Comparison of ENCODE assay signal across 15 cellular contexts in genomic region chr3:185584681-185585080, GRCh38. TPM values are rescaled to one million over a fixed set of nuclear protein-coding genes. Genes with fewer than 3 reads are reported as not detected.
DNase-seq lines count a peak whose midpoint lies in the region; ATAC-seq, FAIRE-seq and TF ChIP-seq lines count a peak whose summit lies in the region.
"Had no signal": no experiment of that assay in that cellular context is flagged by ENCODE, and none has a peak within 500 bp of the region (broad histone marks: within the 10 kb centered on the region; RNA-seq: fewer than 3 reads in every experiment).

No MANE protein-coding gene starts in this region.

- H2BK120ac ChIP-seq in H1 (replicated peaks; ENCODE audit: low read depth, low read length): no peak overlapping the region

- H3K23ac ChIP-seq in H1 (ENCODE audit: insufficient read length): no peak overlapping the region

- H3K79me2 ChIP-seq in PC-9 (ENCODE audit: low read depth) (peaks cover 34% of the 10 kb centered on the region), H1 (ENCODE audit: control insufficient read depth in 1 of 2, insufficient read depth in 2 of 2, low read length in 2 of 2) (peaks cover 23 to 68% of the 10 kb centered on the region in 2 experiments)

- H3K4me3 ChIP-seq in PC-9 (no peak overlapping the region; the same call in 1 of the 2 replicates), H1 (ENCODE audit: extremely low read depth in 1 of 4, insufficient read depth in 2 of 4, low read depth in 3 of 4, low read length in 4 of 4) (peak overlapping the region in 2 of 4 experiments; percentile 81 to 87; a peak in 4 of 8 replicates), suprapubic skin (no peak overlapping the region)

- H3K36me3 Mint-ChIP-seq in T-helper 1 cell treated with Interleukin-12 subunit alpha and Interleukin-12 subunit beta and Interleukin-4 antibody, amounts not matched to agents 30 μg/mL and 1 μg/mL, for 36 hours (ENCODE audit: low read depth): peaks cover 7% of the 10 kb centered on the region
- H3K36me3 Mint-ChIP-seq in nephron progenitor cell (ENCODE audit: low read depth): no peaks in the 10 kb centered on the region

- no peaks in the 10 kb centered on the region for H3K27me3 Mint-ChIP-seq in T-helper 1 cell treated with Interleukin-12 subunit alpha and Interleukin-12 subunit beta and Interleukin-4 antibody, amounts not matched to agents 30 μg/mL and 1 μg/mL, for 36 hours (ENCODE audit: low read depth)
- peaks cover 45% of the 10 kb centered on the region for H3K27me3 Mint-ChIP-seq in nephron progenitor cell (ENCODE audit: low read depth, poor library complexity)

- TF ChIP-seq CTCF in PC-9 (conservative IDR thresholded peaks at IDR 0.05) (no peak), H1 (IDR thresholded peaks at IDR 0.05; ENCODE audit: control extremely low read depth in 1 of 3, insufficient read depth in 1 of 3, low read depth in 1 of 3, low read length in 3 of 3) (no peak), nephron progenitor cell (IDR thresholded peaks at IDR 0.05) (no peak), suprapubic skin (IDR thresholded peaks at IDR 0.05) (no peak)

- no peak overlapping the region for H3K18ac ChIP-seq in H1 (ENCODE audit: extremely low read depth, low read length)

- no peak overlapping the region for H4K8ac ChIP-seq in H1 (ENCODE audit: extremely low read depth, insufficient read depth, low read length)

- peaks cover 12% of the 10 kb centered on the region for H3K23me2 ChIP-seq in H1 (ENCODE audit: low read depth, low read length)

- CTCF ChIA-PET in PC-9 (lab: Charles Lee) (no interaction called here), H1 (lab: Charles Lee; ENCODE audit: partially characterized antibody) (interaction anchor here (1.6 kb wide), 1 partner anchor 124 kb away, joined by 3 read pairs; no protein-coding TSS in a partner anchor)

- ATAC-seq in HG03521 (IDR thresholded peaks at IDR 0.05; ENCODE audit: unreplicated experiment) (no peak), HG03469 (IDR thresholded peaks at IDR 0.05; ENCODE audit: unreplicated experiment) (no peak)
- ATAC-seq: foreskin keratinocyte, left cardiac atrium had no signal

- no peaks in the 10 kb centered on the region for H3K9me2 ChIP-seq in PC-9 (ENCODE audit: insufficient read depth)

- no peak overlapping the region for H4K91ac ChIP-seq in H1 (replicated peaks; ENCODE audit: insufficient read length, low read length)

- no peaks in the 10 kb centered on the region for H3K27me3 ChIP-seq in PC-9 (ENCODE audit: insufficient read depth, low read depth)
- H3K27me3 ChIP-seq in H1 (replicated peaks in 1 of 4; ENCODE audit: control insufficient read depth in 3 of 4, extremely low read depth in 1 of 4, insufficient read depth in 3 of 4, low read length in 3 of 4): no peaks in the 10 kb centered on the region
- H3K27me3 ChIP-seq in suprapubic skin: no peaks in the 10 kb centered on the region
- H3K27me3 ChIP-seq: foreskin keratinocyte, testis had no signal

- TF ChIP-seq POLR2A in H1 (IDR thresholded peaks at IDR 0.05; ENCODE audit: control extremely low read depth in 1 of 2, low read depth in 2 of 2, low read length in 2 of 2): no peak
- no peak for TF ChIP-seq POLR2A in suprapubic skin (IDR thresholded peaks at IDR 0.05)

- no peak overlapping the region for H2BK12ac ChIP-seq in H1 (ENCODE audit: low read depth, low read length)

- H3K14ac ChIP-seq in H1 (ENCODE audit: insufficient read length): no peak overlapping the region

- no peak for FAIRE-seq in H1 (lab: Jason Lieb, UNC)
- FAIRE-seq: RCC 7860 had no signal

- H3K4me1 ChIP-seq in PC-9 (replicated peaks; ENCODE audit: insufficient read depth) (peaks cover 18% of the 10 kb centered on the region), H1 (replicated peaks in 1 of 4; ENCODE audit: control insufficient read depth in 3 of 4, insufficient read depth in 4 of 4, low read length in 3 of 4) (peaks cover 0 to 22% (median 9%) of the 10 kb centered on the region in 4 experiments; a peak in 6 of 7 replicates), suprapubic skin (peaks cover 29% of the 10 kb centered on the region)

- H3K9me3 ChIP-seq in PC-9 (ENCODE audit: insufficient read depth, low read depth): no peaks in the 10 kb centered on the region
- no peaks in the 10 kb centered on the region for H3K9me3 ChIP-seq in H1 (ENCODE audit: insufficient read depth in 2 of 2, low read depth in 1 of 2, low read length in 1 of 2)
- no peaks in the 10 kb centered on the region for H3K9me3 ChIP-seq in suprapubic skin
- H3K9me3 ChIP-seq: testis had no signal

- H3K4ac ChIP-seq in H1 (replicated peaks; ENCODE audit: insufficient read length, low read depth, low read length): no peak overlapping the region

- no peaks in the 10 kb centered on the region for H3K9me3 Mint-ChIP-seq in T-helper 1 cell treated with Interleukin-12 subunit alpha and Interleukin-12 subunit beta and Interleukin-4 antibody, amounts not matched to agents 30 μg/mL and 1 μg/mL, for 36 hours
- no peaks in the 10 kb centered on the region for H3K9me3 Mint-ChIP-seq in nephron progenitor cell

- H2AFZ ChIP-seq in PC-9 (no peak overlapping the region), H1 (ENCODE audit: low read length) (no peak overlapping the region)

- H3K4me1 Mint-ChIP-seq in T-helper 1 cell treated with Interleukin-12 subunit alpha and Interleukin-12 subunit beta and Interleukin-4 antibody, amounts not matched to agents 30 μg/mL and 1 μg/mL, for 36 hours (ENCODE audit: low read depth): peaks cover 21% of the 10 kb centered on the region
- peaks cover 28% of the 10 kb centered on the region for H3K4me1 Mint-ChIP-seq in nephron progenitor cell

- POLR2A ChIA-PET in PC-9 (lab: Charles Lee; ENCODE audit: unreplicated experiment): no interaction called here
- POLR2A ChIA-PET in H1 (lab: Charles Lee; ENCODE audit: partially characterized antibody): interaction anchor here (1.0 to 1.1 kb wide), 2 partner anchors 12 to 353 kb away, joined by 3 read pairs; partner anchors contain the start of gene TRA2B

- 0 out of 2 replicates have a peak overlapping the region, but pooled peaks have one; percentile 52 for H2BK5ac ChIP-seq in H1 (ENCODE audit: low read depth, low read length)

- H3K36me3 ChIP-seq in PC-9 (ENCODE audit: low read depth): no peaks in the 10 kb centered on the region
- H3K36me3 ChIP-seq in H1 (ENCODE audit: control insufficient read depth in 2 of 4, insufficient read depth in 4 of 4, low read length in 3 of 4): peaks cover 0 to 5% (median 0%) of the 10 kb centered on the region in 4 experiments; a peak in 1 of 8 replicates
- H3K36me3 ChIP-seq in suprapubic skin: no peaks in the 10 kb centered on the region

- no peak overlapping the region for H2BK15ac ChIP-seq in H1 (ENCODE audit: low read length)

- no peak overlapping the region for H3K56ac ChIP-seq in H1 (replicated peaks; ENCODE audit: insufficient read length, low read depth, low read length)

- H4K20me1 ChIP-seq in PC-9 (ENCODE audit: insufficient read depth) (peaks cover 18% of the 10 kb centered on the region), H1 (replicated peaks in 1 of 2; ENCODE audit: control insufficient read depth in 1 of 2, insufficient read depth in 2 of 2, low read length in 2 of 2) (peaks cover 11% of the 10 kb centered on the region in 2 experiments)

- no peak for TF ChIP-seq RAD21 in H1 (IDR thresholded peaks at IDR 0.05 in 1 of 2, conservative IDR thresholded peaks at IDR 0.05 in 1 of 2; ENCODE audit: low read depth in 2 of 2, low read length in 2 of 2)

- H3K27ac ChIP-seq in PC-9: no peak overlapping the region
- H3K27ac ChIP-seq in H1 (ENCODE audit: low read depth, low read length): peak overlapping the region; percentile 37; the same call in 1 of the 2 replicates
- H3K27ac ChIP-seq in suprapubic skin: no peak overlapping the region

- no peak overlapping the region for H2BK20ac ChIP-seq in H1 (ENCODE audit: low read length)

- 86% methylated on average over 4 of the region's 4 CpGs; no CpG with 5 or more reads in 1 of the 2 experiments for WGBS in H1 (ENCODE audit: extremely low coverage in 1 of 2, insufficient coverage in 1 of 2, insufficient read length in 1 of 2, insufficient replicate concordance in 2 of 2, low coverage in 1 of 2, low lambda C conversion rate in 2 of 2, missing lambda C conversion rate in 1 of 2), 2 experiments
- WGBS in suprapubic skin: 64% methylated on average over 4 of the region's 4 CpGs

- peak overlapping the region; percentile 62 for H3K27ac Mint-ChIP-seq in T-helper 1 cell treated with Interleukin-12 subunit alpha and Interleukin-12 subunit beta and Interleukin-4 antibody, amounts not matched to agents 30 μg/mL and 1 μg/mL, for 36 hours
- no peak overlapping the region for H3K27ac Mint-ChIP-seq in nephron progenitor cell

- BruUV-seq in PC-9 (replicated peaks; lab: Mats Ljungman, UMichigan): no TSS peak

- H3K4me2 ChIP-seq in PC-9: peak overlapping the region; percentile 94
- peak overlapping the region; percentile 88 to 90; a peak in 3 of 4 replicates for H3K4me2 ChIP-seq in H1 (ENCODE audit: insufficient read depth in 1 of 2, low read depth in 2 of 2, low read length in 2 of 2)

- H4K5ac ChIP-seq in H1 (ENCODE audit: insufficient read length, low read depth, low read length): no peak overlapping the region

- peaks cover 11% of the 10 kb centered on the region for H3K79me1 ChIP-seq in H1 (ENCODE audit: low read depth, low read length)

- DNase-seq in T-helper 1 cell (no peak), PC-9 (peak in 1 of 2 experiments; percentile 51), H1 (ENCODE audit: low read depth in 1 of 2, low spot score in 2 of 2) (no peak), nephron progenitor cell (no peak), suprapubic skin (ENCODE audit: low spot score in 2 of 2) (no peak)
- DNase-seq: foreskin keratinocyte, left cardiac atrium, NCI-H1105 treated with DMSO at 0.1 percent for 48 hours, testis had no signal

- no peak for TF ChIP-seq EP300 in H1 (IDR thresholded peaks at IDR 0.05; ENCODE audit: borderline replicate concordance in 1 of 2, low read depth in 2 of 2, low read length in 2 of 2)
- TF ChIP-seq EP300 in suprapubic skin (IDR thresholded peaks at IDR 0.05): no peak

- intact Hi-C loops in PC-9 (cut with micrococcal nuclease; ENCODE audit: unreplicated experiment): loop anchor here (5.0 kb wide), 3 partner anchors 87 to 232 kb away; partner anchors contain the start of gene TMEM41A

- peak overlapping the region in 2 of 4 experiments; percentile 14 to 43; a peak in 1 of 7 replicates for H3K9ac ChIP-seq in H1 (replicated peaks in 1 of 4; ENCODE audit: extremely low read depth in 1 of 4, low read depth in 3 of 4, low read length in 3 of 4)

- H3F3A ChIP-seq in PC-9 (ENCODE audit: insufficient read depth, low read depth): peaks cover 4% of the 10 kb centered on the region; the same call in 1 of the 2 replicates

- no peak overlapping the region for H2AK5ac ChIP-seq in H1 (ENCODE audit: low read depth, low read length)

- peak overlapping the region; percentile 25 for H3K4me3 Mint-ChIP-seq in T-helper 1 cell treated with Interleukin-12 subunit alpha and Interleukin-12 subunit beta and Interleukin-4 antibody, amounts not matched to agents 30 μg/mL and 1 μg/mL, for 36 hours
- peak overlapping the region; percentile 48 for H3K4me3 Mint-ChIP-seq in nephron progenitor cell

RNA-seq across cellular contexts. Expression of gene SENP2, which starts 1.4 kb away (rescaled TPM):
- total RNA-seq in PC-9 (2021) (66.5 and 89.5 TPM in 2 replicates), suprapubic skin (10 to 100 TPM; 23.1 to 34.2 (median 28.1) TPM)
- 69.3 and 75.5 TPM in 2 replicates for total RNA-seq in H1 (2021; fragmentation: NEBNext Ultra II Directional; extraction: Animal tissue kit (Norgen Biotek cat#: 25700))
- 25.2 and 27.5 TPM in 2 replicates for polyA plus RNA-seq in H1 (2011; rRNA removed)
- polyA plus RNA-seq in H1 (2011; cell fraction: cytosol; rRNA removed): 42.9 TPM
- 40.0 TPM for polyA plus RNA-seq in H1 (2011; cell fraction: nucleus; rRNA removed)
- polyA plus RNA-seq in H1 (2012, experiment 1 of 2): 33.9 to 44.9 TPM (median 40.9 TPM) in 4 replicates
- 4.4 TPM for polyA plus RNA-seq in H1 (2012, experiment 2 of 2)
- polyA plus RNA-seq in H1 (2013, experiment 1 of 2): 37.4 TPM
- 38.2 TPM for polyA plus RNA-seq in H1 (2013, experiment 2 of 2)
- 83.2 and 93.8 TPM in 2 replicates for polyA minus RNA-seq in H1 (2011; rRNA and poly(A)+ RNA removed)
- polyA minus RNA-seq in H1 (2011; cell fraction: cytosol; rRNA and poly(A)+ RNA removed): 51.6 TPM
- 59.4 TPM for polyA minus RNA-seq in H1 (2011; cell fraction: nucleus; rRNA and poly(A)+ RNA removed)

RNA-seq across cellular contexts. Expression of gene LIPH, which starts 32.3 kb away (rescaled TPM):
- total RNA-seq in PC-9 (2021) (38.4 and 44.7 TPM in 2 replicates), suprapubic skin (10 to 100 TPM; 10.6 to 18.3 (median 14.7) TPM)
- 0.44 TPM in 1 of 2 replicates, not detected in the other for total RNA-seq in H1 (2021; fragmentation: NEBNext Ultra II Directional; extraction: Animal tissue kit (Norgen Biotek cat#: 25700))
- polyA plus RNA-seq in H1 (2011; rRNA removed): 0.06 and 0.08 TPM in 2 replicates
- 0.05 TPM for polyA plus RNA-seq in H1 (2011; cell fraction: cytosol; rRNA removed)
- polyA plus RNA-seq in H1 (2011; cell fraction: nucleus; rRNA removed): not detected
- 0.05 to 0.15 TPM (median 0.13 TPM) in 3 of 4 replicates, not detected in the other for polyA plus RNA-seq in H1 (2012, experiment 1 of 2)
- polyA plus RNA-seq in H1 (2012, experiment 2 of 2): not detected
- polyA plus RNA-seq in H1 (2013, experiment 1 of 2): 0.24 TPM
- polyA plus RNA-seq in H1 (2013, experiment 2 of 2): 0.28 TPM
- 0.03 TPM in 1 of 2 replicates, not detected in the other for polyA minus RNA-seq in H1 (2011; rRNA and poly(A)+ RNA removed)
- polyA minus RNA-seq in H1 (2011; cell fraction: cytosol; rRNA and poly(A)+ RNA removed): not detected
- not detected for polyA minus RNA-seq in H1 (2011; cell fraction: nucleus; rRNA and poly(A)+ RNA removed)
- total RNA-seq: activated CD8-positive, alpha-beta memory T cell treated with anti-CD3 and anti-CD28 coated beads for 36 hours; T-helper 2 cell treated with Interferon-gamma antibody and Interleukin-4, amounts not matched to agents 100 ng/mL and 5 ng/mL, for 36 hours had no signal
- polyA plus RNA-seq: foreskin keratinocyte had no signal
